In the genomic region with DNA sequence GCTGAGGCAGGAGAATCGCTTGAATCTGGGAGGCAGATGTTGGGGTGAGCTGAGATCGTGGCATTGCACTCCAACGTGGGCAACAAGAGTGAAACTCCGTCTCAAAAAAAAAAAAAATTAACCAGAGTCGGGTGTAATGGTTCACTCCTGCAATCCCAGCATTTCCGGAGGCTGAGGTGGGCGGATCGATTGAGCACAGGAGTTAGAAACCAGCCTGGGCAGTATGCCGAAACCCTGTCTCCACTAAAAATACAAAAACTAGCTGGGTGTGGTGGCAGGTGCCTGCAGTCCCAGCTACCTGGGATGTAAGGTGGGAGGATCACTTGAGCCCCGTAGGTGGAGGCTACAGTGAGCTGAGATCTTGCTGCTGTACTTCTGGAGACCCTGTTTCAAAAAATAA, we compare ENCODE assay signal across 9 cellular contexts. TPM values are rescaled to one million over a fixed set of nuclear protein-coding genes. Genes with fewer than 3 reads are reported as not detected.
DNase-seq lines count a peak whose midpoint lies in the region; ATAC-seq and TF ChIP-seq lines count a peak whose summit lies in the region.
"Had no signal": no experiment of that assay in that cellular context is flagged by ENCODE, and none has a peak within 500 bp of the region (broad histone marks: within the 10 kb centered on the region; RNA-seq: fewer than 3 reads in every experiment).

No MANE protein-coding gene starts in this region.

- H3K4me1 Mint-ChIP-seq in neural progenitor cell: peaks cover 16% of the 10 kb centered on the region

- H4K20me1 ChIP-seq in DND-41 (ENCODE audit: insufficient read depth, low read length) (peaks cover 29% of the 10 kb centered on the region), neural progenitor cell (ENCODE audit: low read depth) (peaks cover 20% of the 10 kb centered on the region)

- H3K79me2 ChIP-seq in DND-41 (ENCODE audit: insufficient read depth, low read length) (peaks cover 64% of the 10 kb centered on the region), neural progenitor cell (ENCODE audit: low read depth) (peaks cover 58% of the 10 kb centered on the region)

- H3K9ac ChIP-seq in DND-41 (ENCODE audit: low read depth, low read length) (peak overlapping the region; percentile 94), NT2/D1 (ENCODE audit: insufficient read length, low read depth) (peak overlapping the region; percentile 10), neural progenitor cell (no peak overlapping the region)

- H3K4me2 ChIP-seq in DND-41 (ENCODE audit: insufficient read depth, low read length): peak overlapping the region; percentile 85
- peak overlapping the region; percentile 76 for H3K4me2 ChIP-seq in neural progenitor cell

- H3K27ac Mint-ChIP-seq in neural progenitor cell: no peak overlapping the region

- H3K4me1 ChIP-seq in DND-41 (ENCODE audit: insufficient read depth, low read length) (peaks cover 40% of the 10 kb centered on the region), NT2/D1 (ENCODE audit: insufficient read depth, insufficient read length) (no peaks in the 10 kb centered on the region), neural progenitor cell (peaks cover 6% of the 10 kb centered on the region)
- H3K4me1 ChIP-seq in effector memory CD4-positive, alpha-beta T cell (ENCODE audit: control insufficient read depth, insufficient read depth, low read length, poor library complexity, severe bottlenecking): peaks cover 8% of the 10 kb centered on the region

- no peak for DNase-seq in DND-41
- DNase-seq in NT2/D1 (ENCODE audit: low read depth, low spot score): no peak
- DNase-seq in effector memory CD4-positive, alpha-beta T cell: no peak
- DNase-seq in neural progenitor cell (ENCODE audit: low spot score): no peak
- no peak for DNase-seq in NCI-H2081 treated with DMSO at 0.1 percent for 48 hours (lab: John Stamatoyannopoulos, UW)
- DNase-seq in activated CD4-positive, CD25-positive, alpha-beta regulatory T cell (lab: John Stamatoyannopoulos, UW): no peak
- DNase-seq: stimulated activated CD4-positive, alpha-beta T cell treated with anti-CD3 and anti-CD28 coated beads, Interleukin-12 subunit alpha, Interleukin-12 subunit beta, amount 100 ng/mL, for 4 hours had no signal

- H3K9me3 ChIP-seq in DND-41 (ENCODE audit: insufficient read depth, low read length, severe bottlenecking): no peaks in the 10 kb centered on the region
- no peaks in the 10 kb centered on the region for H3K9me3 ChIP-seq in NT2/D1 (ENCODE audit: insufficient read depth, low read length)
- H3K9me3 ChIP-seq in effector memory CD4-positive, alpha-beta T cell (ENCODE audit: control insufficient read depth, low read length): no peaks in the 10 kb centered on the region
- H3K9me3 ChIP-seq in neural progenitor cell (ENCODE audit: low read depth): no peaks in the 10 kb centered on the region

- ATAC-seq in DND-41 (ENCODE audit: insufficient read depth, low read depth): no peak
- ATAC-seq in HG02870 (IDR thresholded peaks at IDR 0.05; ENCODE audit: unreplicated experiment): no peak
- ATAC-seq in HG03354 (IDR thresholded peaks at IDR 0.05; ENCODE audit: poor library complexity, severe bottlenecking, unreplicated experiment): no peak

- H3K27me3 Mint-ChIP-seq in neural progenitor cell (ENCODE audit: insufficient read depth, low read depth): peaks cover 2% of the 10 kb centered on the region

- H3K4me3 Mint-ChIP-seq in neural progenitor cell: peak overlapping the region; percentile 91

- no peaks in the 10 kb centered on the region for H3K27me3 ChIP-seq in DND-41 (ENCODE audit: insufficient read depth, low read length, poor library complexity)
- H3K27me3 ChIP-seq in NT2/D1 (ENCODE audit: insufficient read depth, insufficient read length): no peaks in the 10 kb centered on the region
- H3K27me3 ChIP-seq in effector memory CD4-positive, alpha-beta T cell (replicated peaks; ENCODE audit: control insufficient read depth, insufficient read depth, low read length, poor library complexity, severe bottlenecking): no peaks in the 10 kb centered on the region
- H3K27me3 ChIP-seq in neural progenitor cell: no peaks in the 10 kb centered on the region

- peaks cover 58% of the 10 kb centered on the region for H3K36me3 ChIP-seq in DND-41 (ENCODE audit: insufficient read depth, low read length)
- H3K36me3 ChIP-seq in NT2/D1 (ENCODE audit: insufficient read depth, insufficient read length, low read length): peaks cover 42% of the 10 kb centered on the region
- peaks cover 22% of the 10 kb centered on the region for H3K36me3 ChIP-seq in effector memory CD4-positive, alpha-beta T cell (ENCODE audit: control insufficient read depth, insufficient read depth, low read length)
- H3K36me3 ChIP-seq in neural progenitor cell: peaks cover 5% of the 10 kb centered on the region

- H3F3A ChIP-seq in neural progenitor cell (ENCODE audit: low read depth): peaks cover 8% of the 10 kb centered on the region

- H2AFZ ChIP-seq in DND-41 (ENCODE audit: low read depth, low read length) (no peak overlapping the region), neural progenitor cell (replicated peaks) (no peak overlapping the region)

- no peak for TF ChIP-seq CTCF in DND-41 (IDR thresholded peaks at IDR 0.05; ENCODE audit: borderline replicate concordance, extremely low read depth, low read length, poor library complexity, severe bottlenecking)
- no peak for TF ChIP-seq CTCF in neural progenitor cell (IDR thresholded peaks at IDR 0.05)

- H3K36me3 Mint-ChIP-seq in neural progenitor cell: peaks cover 14% of the 10 kb centered on the region

- no peaks in the 10 kb centered on the region for H3K9me3 Mint-ChIP-seq in neural progenitor cell

- H3K4me3 ChIP-seq in DND-41 (ENCODE audit: low read depth in 1 of 2, low read length in 2 of 2): peak overlapping the region in 1 of 2 experiments; percentile 97; a peak in 2 of 4 replicates
- no peak overlapping the region for H3K4me3 ChIP-seq in NT2/D1 (ENCODE audit: insufficient read length, low read depth)
- no peak overlapping the region for H3K4me3 ChIP-seq in effector memory CD4-positive, alpha-beta T cell (ENCODE audit: insufficient read depth, low read depth, low read length, poor library complexity, severe bottlenecking)
- H3K4me3 ChIP-seq in neural progenitor cell: peak overlapping the region; percentile 76

- H3K27ac ChIP-seq in DND-41 (ENCODE audit: low read length): peak overlapping the region; percentile 85; the same call in 1 of the 2 replicates
- H3K27ac ChIP-seq in effector memory CD4-positive, alpha-beta T cell (ENCODE audit: insufficient read depth, low read length, poor library complexity, severe bottlenecking): peak overlapping the region; percentile 99
- H3K27ac ChIP-seq in neural progenitor cell: no peak overlapping the region

RNA-seq across cellular contexts. Expression of a gene that starts 1.5 kb away (rescaled TPM):
- total RNA-seq in neural progenitor cell (ENCODE audit: low replicate concordance): 53.4 and 114 TPM in 2 replicates

RNA-seq across cellular contexts. Expression of a gene that starts 16.9 kb away (rescaled TPM):
- total RNA-seq in neural progenitor cell (ENCODE audit: low replicate concordance): 25.8 and 56.3 TPM in 2 replicates

RNA-seq across cellular contexts. Expression of a gene that starts 43.7 kb away (rescaled TPM):
- total RNA-seq in neural progenitor cell (ENCODE audit: low replicate concordance): 0.56 TPM in 1 of 2 replicates, not detected in the other
